10 cellular contexts compared by ENCODE assay signal in genomic region chr2:19140463-19141208, GRCh38.
DNase-seq lines count a peak whose midpoint lies in the region; ATAC-seq lines count a peak whose summit lies in the region.
"Had no signal": no experiment of that assay in that cellular context is flagged by ENCODE, and none has a peak within 500 bp of the region (broad histone marks: within the 10 kb centered on the region; RNA-seq: fewer than 3 reads in every experiment).

No MANE protein-coding gene starts in this region.

- DNase-seq in AG08396 (ENCODE audit: low spot score), result peak; percentile 73
- peak; percentile 47 for DNase-seq in HuH-7.5 (ENCODE audit: low spot score)
- peak; percentile 69 for DNase-seq in amniotic epithelial cell (ENCODE audit: low read depth)
- peak; percentile 88 for DNase-seq in kidney glomerular epithelial cell (lab: John Stamatoyannopoulos, UW)
- no peak for DNase-seq in T-helper 9 cell
- DNase-seq in NCI-H2107 treated with DMSO at 0.1 percent for 48 hours (lab: John Stamatoyannopoulos, UW; ENCODE audit: unreplicated experiment), result no peak
- DNase-seq: mucosa of descending colon; stimulated activated CD4-positive, alpha-beta T cell treated with anti-CD3 and anti-CD28 coated beads, Interleukin-4, amount 100 ng/mL, for 1 hour had no signal

- ATAC-seq in GM21390 (IDR thresholded peaks at IDR 0.05; ENCODE audit: unreplicated experiment) (no peak), HG02642 (IDR thresholded peaks at IDR 0.05; ENCODE audit: poor library complexity, unreplicated experiment) (no peak)
- ATAC-seq: mucosa of descending colon had no signal

Comparison
In these comparisons a context has a peak if more than half of its experiments do, and no peak if none do; other contexts are left out.
1. DNase-seq: peak in AG08396 (single experiment), HuH-7.5 (single experiment), amniotic epithelial cell (single experiment) and kidney glomerular epithelial cell (single experiment); none in T-helper 9 cell (single experiment) and NCI-H2107 treated with DMSO at 0.1 percent for 48 hours (single experiment).